ENCODE assay signal across 19 cellular contexts in the genomic region with DNA sequence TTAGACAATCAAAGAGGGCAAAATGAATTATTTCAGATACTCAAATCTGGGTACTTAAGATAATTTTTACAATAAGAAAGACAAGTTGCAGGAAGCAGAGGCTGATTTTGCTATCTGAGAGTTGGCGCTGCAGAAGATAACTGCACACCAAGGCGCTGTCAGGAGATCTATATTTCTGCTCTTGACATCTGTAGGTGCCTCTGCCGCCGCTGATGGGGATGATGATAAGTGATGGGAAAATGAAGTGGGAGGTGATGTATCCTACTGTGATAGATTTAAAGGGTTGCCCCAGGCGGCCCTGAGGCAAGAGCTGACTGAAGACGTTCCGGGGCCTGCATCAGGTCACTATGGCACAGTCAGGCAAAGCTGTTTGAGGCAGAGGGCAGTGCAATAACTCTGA.
"Had no signal": no experiment of that assay in that cellular context is flagged by ENCODE, and none has a peak within 500 bp of the region (broad histone marks: within the 10 kb centered on the region; RNA-seq: fewer than 3 reads in every experiment).

No MANE protein-coding gene starts in this region.

- H3K4me1 Mint-ChIP-seq: activated naive CD8-positive, alpha-beta T cell treated with anti-CD3 and anti-CD28 coated beads for 36 hours; activated T-helper 17 cell treated with anti-CD3 and anti-CD28 coated beads, Interleukin-2, amount 50 U/mL, for 72 hours; stimulated activated naive CD8-positive, alpha-beta T cell treated with anti-CD3 and anti-CD28 coated beads, Interleukin-15, amount 100 ng/mL, for 72 hours had no signal

- ATAC-seq: activated CD8-positive, alpha-beta T cell treated with anti-CD3 and anti-CD28 coated beads for 36 hours; activated T-helper 17 cell treated with anti-CD3 and anti-CD28 coated beads, Interleukin-2, amount 50 U/mL, for 72 hours; left lobe of liver; psoas muscle; right lobe of liver; stimulated activated naive CD8-positive, alpha-beta T cell treated with anti-CD3 and anti-CD28 coated beads, Interleukin-15, amount 100 ng/mL, for 72 hours had no signal

- H3K9me3 Mint-ChIP-seq: activated CD8-positive, alpha-beta T cell treated with anti-CD3 and anti-CD28 coated beads for 36 hours; activated naive CD8-positive, alpha-beta T cell treated with anti-CD3 and anti-CD28 coated beads for 36 hours; activated T-helper 17 cell treated with anti-CD3 and anti-CD28 coated beads, Interleukin-2, amount 50 U/mL, for 72 hours had no signal

- DNase-seq: activated CD4-positive, alpha-beta T cell treated with anti-CD3 and anti-CD28 coated beads for 48 hours; activated CD4-positive, CD25-positive, alpha-beta regulatory T cell; activated CD8-positive, alpha-beta T cell treated with anti-CD3 and anti-CD28 coated beads for 36 hours; activated naive CD4-positive, alpha-beta T cell; activated naive CD8-positive, alpha-beta T cell treated with anti-CD3 and anti-CD28 coated beads for 36 hours; activated T-cell treated with anti-CD3 and anti-CD28 coated beads, Interleukin-2, amount 50 U/mL, for 1 hour; amygdala; dorsolateral prefrontal cortex; foreskin fibroblast; mammary epithelial cell; psoas muscle; right lobe of liver; small intestine; stimulated activated CD4-positive, alpha-beta T cell treated with anti-CD3 and anti-CD28 coated beads, Interleukin-15, amount 100 ng/mL, for 24 hours; stimulated activated CD4-positive, alpha-beta T cell treated with anti-CD3 and anti-CD28 coated beads, Interleukin-2, amount 100 ng/mL, for 48 hours; stimulated activated naive CD8-positive, alpha-beta T cell treated with anti-CD3 and anti-CD28 coated beads, Interleukin-15, amount 100 ng/mL, for 72 hours; trophoblast cell had no signal

- H3K36me3 Mint-ChIP-seq: activated naive CD8-positive, alpha-beta T cell treated with anti-CD3 and anti-CD28 coated beads for 36 hours had no signal

- H3K27me3 Mint-ChIP-seq: activated CD8-positive, alpha-beta T cell treated with anti-CD3 and anti-CD28 coated beads for 36 hours; activated naive CD8-positive, alpha-beta T cell treated with anti-CD3 and anti-CD28 coated beads for 36 hours had no signal

- H3K4me3 Mint-ChIP-seq: activated CD8-positive, alpha-beta T cell treated with anti-CD3 and anti-CD28 coated beads for 36 hours; activated naive CD8-positive, alpha-beta T cell treated with anti-CD3 and anti-CD28 coated beads for 36 hours; activated T-helper 17 cell treated with anti-CD3 and anti-CD28 coated beads, Interleukin-2, amount 50 U/mL, for 72 hours; stimulated activated naive CD8-positive, alpha-beta T cell treated with anti-CD3 and anti-CD28 coated beads, Interleukin-15, amount 100 ng/mL, for 72 hours had no signal

- H3K27ac Mint-ChIP-seq: activated CD8-positive, alpha-beta T cell treated with anti-CD3 and anti-CD28 coated beads for 36 hours; activated naive CD8-positive, alpha-beta T cell treated with anti-CD3 and anti-CD28 coated beads for 36 hours; activated T-helper 17 cell treated with anti-CD3 and anti-CD28 coated beads, Interleukin-2, amount 50 U/mL, for 72 hours; stimulated activated naive CD8-positive, alpha-beta T cell treated with anti-CD3 and anti-CD28 coated beads, Interleukin-15, amount 100 ng/mL, for 72 hours had no signal
